9 cellular contexts compared by ENCODE assay signal in the genomic region with DNA sequence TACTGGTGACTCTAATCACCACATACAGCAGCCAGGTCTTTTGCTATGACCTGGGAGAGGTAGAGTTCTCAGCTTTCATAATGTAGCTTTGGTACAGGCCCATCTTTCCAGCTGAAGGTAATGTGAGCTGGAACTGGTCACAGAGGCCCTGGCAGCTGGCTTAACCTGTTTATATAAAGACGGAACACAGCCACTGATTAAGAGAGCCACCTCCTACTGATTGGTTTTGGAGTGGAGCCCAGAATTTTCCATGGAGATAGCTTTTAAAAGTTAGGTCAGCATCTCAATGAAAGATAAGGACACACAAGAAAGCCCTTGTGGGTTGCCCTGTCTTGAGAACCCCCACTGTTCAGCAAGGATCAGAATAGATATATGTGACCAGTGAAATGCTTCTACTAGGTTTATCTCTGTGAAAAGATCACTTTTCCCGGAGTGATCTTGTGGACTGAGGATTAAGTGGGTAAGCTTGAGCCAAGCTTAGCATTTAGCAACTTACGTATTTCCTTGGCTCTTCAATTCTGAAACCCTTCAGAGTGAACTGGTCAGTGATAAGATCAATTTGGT.
DNase-seq lines count a peak whose midpoint lies in the region; ATAC-seq and TF ChIP-seq lines count a peak whose summit lies in the region.
"Had no signal": no experiment of that assay in that cellular context is flagged by ENCODE, and none has a peak within 500 bp of the region (broad histone marks: within the 10 kb centered on the region; RNA-seq: fewer than 3 reads in every experiment).

No MANE protein-coding gene starts in this region.

- ATAC-seq in RWPE2 (ENCODE audit: low read depth) = peak; percentile 33; the same call in 2 of the 3 replicates
- ATAC-seq in left ventricle myocardium superior = peak; percentile 87
- no peak for ATAC-seq in activated CD8-positive, alpha-beta T cell treated with anti-CD3 and anti-CD28 coated beads for 36 hours
- ATAC-seq in GM21717 (IDR thresholded peaks at IDR 0.05; ENCODE audit: unreplicated experiment) = no peak

- DNase-seq in LoVo (ENCODE audit: low spot score) (peak; percentile 83), RWPE2 (ENCODE audit: low spot score) (no peak), left ventricle myocardium superior (no peak), T-helper 9 cell (no peak)
- no peak for DNase-seq in activated naive CD4-positive, alpha-beta T cell treated with Interleukin-2 at 50 U/mL for 16 hours
- no peak for DNase-seq in activated CD8-positive, alpha-beta T cell treated with anti-CD3 and anti-CD28 coated beads for 36 hours
- DNase-seq: hypothalamus had no signal

- no peaks in the 10 kb centered on the region for H3K27me3 ChIP-seq in RWPE2 (ENCODE audit: insufficient read depth, poor library complexity, severe bottlenecking)
- H3K27me3 ChIP-seq in thymus (ENCODE audit: control insufficient read depth, insufficient read depth) = no peaks in the 10 kb centered on the region

- CTCF ChIA-PET in activated CD8-positive, alpha-beta T cell treated with anti-CD3 and anti-CD28 coated beads for 36 hours (lab: Charles Lee) = interaction anchor here (1.5 kb wide), 1 partner anchor 13 kb away, joined by 4 read pairs; no protein-coding TSS in a partner anchor

- H3K27ac Mint-ChIP-seq in activated CD8-positive, alpha-beta T cell treated with anti-CD3 and anti-CD28 coated beads for 36 hours = no peak overlapping the region

- no peak overlapping the region for H3K4me3 ChIP-seq in RWPE2 (ENCODE audit: severe bottlenecking)
- no peak overlapping the region for H3K4me3 ChIP-seq in thymus (ENCODE audit: low read length)

- WGBS in thymus = 95% methylated on average over 3 of the region's 3 CpGs

- H3K4me1 Mint-ChIP-seq in activated CD8-positive, alpha-beta T cell treated with anti-CD3 and anti-CD28 coated beads for 36 hours (ENCODE audit: low read depth) = peaks cover 2% of the 10 kb centered on the region

- peaks cover 31% of the 10 kb centered on the region for H3K27me3 Mint-ChIP-seq in activated CD8-positive, alpha-beta T cell treated with anti-CD3 and anti-CD28 coated beads for 36 hours

- POLR2A ChIA-PET in activated CD8-positive, alpha-beta T cell treated with anti-CD3 and anti-CD28 coated beads for 36 hours (lab: Charles Lee) = no interaction called here

- H3K27ac ChIP-seq in RWPE2 (ENCODE audit: poor library complexity, severe bottlenecking) = peak overlapping the region; percentile 70
- peak overlapping the region; percentile 40 for H3K27ac ChIP-seq in thymus (ENCODE audit: low read depth)

- H3K4me1 ChIP-seq in RWPE2 (ENCODE audit: insufficient read depth, poor library complexity, severe bottlenecking) = peaks cover 15% of the 10 kb centered on the region
- no peaks in the 10 kb centered on the region for H3K4me1 ChIP-seq in thymus (ENCODE audit: control insufficient read depth, insufficient read depth, low read length)

- H3K9me3 ChIP-seq in RWPE2 (ENCODE audit: severe bottlenecking) (no peaks in the 10 kb centered on the region), thymus (ENCODE audit: control insufficient read depth) (no peaks in the 10 kb centered on the region)

- no peaks in the 10 kb centered on the region for H3K9me3 Mint-ChIP-seq in activated CD8-positive, alpha-beta T cell treated with anti-CD3 and anti-CD28 coated beads for 36 hours

- no peaks in the 10 kb centered on the region for H3K36me3 Mint-ChIP-seq in activated CD8-positive, alpha-beta T cell treated with anti-CD3 and anti-CD28 coated beads for 36 hours (ENCODE audit: low read depth)

- H3K36me3 ChIP-seq in RWPE2 (ENCODE audit: low read depth) (no peaks in the 10 kb centered on the region), thymus (ENCODE audit: control insufficient read depth, insufficient read depth) (no peaks in the 10 kb centered on the region)

- no peak overlapping the region for H3K4me3 Mint-ChIP-seq in activated CD8-positive, alpha-beta T cell treated with anti-CD3 and anti-CD28 coated beads for 36 hours

- intact Hi-C loops in left ventricle myocardium superior (cut with micrococcal nuclease) = no loop called here
- intact Hi-C loops in activated CD8-positive, alpha-beta T cell treated with anti-CD3 and anti-CD28 coated beads for 36 hours (cut with micrococcal nuclease) = no loop called here

- no peak for TF ChIP-seq CTCF in RWPE2 (IDR thresholded peaks at IDR 0.05; ENCODE audit: poor library complexity, severe bottlenecking)
- TF ChIP-seq CTCF in activated CD8-positive, alpha-beta T cell treated with anti-CD3 and anti-CD28 coated beads for 36 hours (IDR thresholded peaks at IDR 0.05) = no peak

Comparison
In these comparisons a context has a peak if more than half of its experiments do, and no peak if none do; other contexts are left out.
1. ATAC-seq: peak in RWPE2 (single experiment) and left ventricle myocardium superior (single experiment); none in activated CD8-positive, alpha-beta T cell treated with anti-CD3 and anti-CD28 coated beads for 36 hours (single experiment) and GM21717 (single experiment).